In genomic region chrX:131544218-131544617, GRCh38 we compare ENCODE assay signal across 20 cellular contexts. TPM values are rescaled to one million over a fixed set of nuclear protein-coding genes. Genes with fewer than 3 reads are reported as not detected.
DNase-seq lines count a peak whose midpoint lies in the region; FAIRE-seq and TF ChIP-seq lines count a peak whose summit lies in the region.
"Had no signal": no experiment of that assay in that cellular context is flagged by ENCODE, and none has a peak within 500 bp of the region (broad histone marks: within the 10 kb centered on the region; RNA-seq: fewer than 3 reads in every experiment).

No MANE protein-coding gene starts in this region.

- no peak overlapping the region for H2BK120ac ChIP-seq in H1 (replicated peaks; ENCODE audit: low read depth, low read length)

- H3K4ac ChIP-seq in H1 (replicated peaks; ENCODE audit: insufficient read length, low read depth, low read length) = no peak overlapping the region

- H3K79me1 ChIP-seq in H1 (ENCODE audit: low read depth, low read length) = no peaks in the 10 kb centered on the region

- no peak overlapping the region for H4K5ac ChIP-seq in H1 (ENCODE audit: insufficient read length, low read depth, low read length)

- no peaks in the 10 kb centered on the region for H3K36me3 ChIP-seq in Karpas-422 (ENCODE audit: insufficient read depth, low read length)
- H3K36me3 ChIP-seq in H1 (ENCODE audit: control insufficient read depth in 2 of 4, insufficient read depth in 4 of 4, low read length in 3 of 4) = no peaks in the 10 kb centered on the region
- H3K36me3 ChIP-seq: BLaER1 treated with 17β-estradiol and CSF1 and Interleukin-3, amounts not matched to agents 10 nM and 100 nM had no signal

- no peak overlapping the region for H2BK15ac ChIP-seq in H1 (ENCODE audit: low read length)

- H2BK12ac ChIP-seq in H1 (ENCODE audit: low read depth, low read length) = no peak overlapping the region

- no peak overlapping the region for H2AFZ ChIP-seq in Karpas-422 (ENCODE audit: low read length)
- H2AFZ ChIP-seq in H1 (ENCODE audit: low read length) = no peak overlapping the region

- no peaks in the 10 kb centered on the region for H3K79me2 ChIP-seq in Karpas-422 (ENCODE audit: low read length)
- no peaks in the 10 kb centered on the region for H3K79me2 ChIP-seq in H1 (ENCODE audit: control insufficient read depth in 1 of 2, insufficient read depth in 2 of 2, low read length in 2 of 2)

- POLR2A ChIA-PET in H1 (lab: Charles Lee; ENCODE audit: partially characterized antibody) = no interaction called here

- TF ChIP-seq CTCF in GM12874 (IDR thresholded peaks at IDR 0.05; ENCODE audit: insufficient read depth, low read depth, low read length) = 0 out of 2 replicates have a peak, but pooled peaks have one; percentile 10
- peak in 2 of 3 experiments; percentile 40 to 46; a peak in 2 of 4 replicates for TF ChIP-seq CTCF in H1 (IDR thresholded peaks at IDR 0.05; ENCODE audit: control extremely low read depth in 1 of 3, insufficient read depth in 1 of 3, low read depth in 1 of 3, low read length in 3 of 3)

- no peak overlapping the region for H3K27ac ChIP-seq in Karpas-422 (ENCODE audit: low read length)
- no peak overlapping the region for H3K27ac ChIP-seq in H1 (ENCODE audit: low read depth, low read length)
- H3K27ac ChIP-seq: BLaER1 treated with 17β-estradiol and CSF1 and Interleukin-3, amounts not matched to agents 10 nM and 100 nM had no signal

- DNase-seq in Karpas-422 (peak; percentile 41), H1 (ENCODE audit: low read depth in 1 of 2, low spot score in 2 of 2) (no peak), posterior vena cava (ENCODE audit: low spot score) (peak; percentile 22), COR-L47 (lab: John Stamatoyannopoulos, UW) (no peak), NCI-H524 treated with DMSO at 0.1 percent for 48 hours (lab: John Stamatoyannopoulos, UW) (no peak), dermis blood vessel endothelial cell (no peak)
- DNase-seq: ACHN; Calu3; CD4-positive, CD25-positive, alpha-beta regulatory T cell; DMS 273 treated with DMSO at 0.1 percent for 48 hours; IMR-90; KBM-7 had no signal

- H4K20me1 ChIP-seq in Karpas-422 (ENCODE audit: insufficient read depth, low read depth, low read length) (no peaks in the 10 kb centered on the region), H1 (replicated peaks in 1 of 2; ENCODE audit: control insufficient read depth in 1 of 2, insufficient read depth in 2 of 2, low read length in 2 of 2) (no peaks in the 10 kb centered on the region)
- H4K20me1 ChIP-seq: BLaER1 treated with 17β-estradiol and CSF1 and Interleukin-3, amounts not matched to agents 10 nM and 100 nM had no signal

- H2BK20ac ChIP-seq in H1 (ENCODE audit: low read length) = no peak overlapping the region

- no peak overlapping the region for H3K18ac ChIP-seq in H1 (ENCODE audit: extremely low read depth, low read length)

- H3K27me3 ChIP-seq in Karpas-422 (ENCODE audit: low read length) (no peaks in the 10 kb centered on the region), H1 (replicated peaks in 1 of 4; ENCODE audit: control insufficient read depth in 3 of 4, extremely low read depth in 1 of 4, insufficient read depth in 3 of 4, low read length in 3 of 4) (no peaks in the 10 kb centered on the region)

- H2AK5ac ChIP-seq in H1 (ENCODE audit: low read depth, low read length) = no peak overlapping the region

- H3K9me3 ChIP-seq in Karpas-422 (ENCODE audit: low read length) (no peaks in the 10 kb centered on the region), H1 (ENCODE audit: insufficient read depth in 2 of 2, low read depth in 1 of 2, low read length in 1 of 2) (no peaks in the 10 kb centered on the region)

- H3K4me2 ChIP-seq in Karpas-422 (ENCODE audit: low read depth, low read length, poor library complexity, severe bottlenecking) (no peak overlapping the region), H1 (ENCODE audit: insufficient read depth in 1 of 2, low read depth in 2 of 2, low read length in 2 of 2) (no peak overlapping the region)
- H3K4me2 ChIP-seq: BLaER1 treated with 17β-estradiol and CSF1 and Interleukin-3, amounts not matched to agents 10 nM and 100 nM had no signal

- no peak for TF ChIP-seq EP300 in H1 (IDR thresholded peaks at IDR 0.05; ENCODE audit: borderline replicate concordance in 1 of 2, low read depth in 2 of 2, low read length in 2 of 2)

- no peak overlapping the region for H2BK5ac ChIP-seq in H1 (ENCODE audit: low read depth, low read length)

- TF ChIP-seq POLR2A in H1 (IDR thresholded peaks at IDR 0.05; ENCODE audit: control extremely low read depth in 1 of 2, low read depth in 2 of 2, low read length in 2 of 2) = no peak

- H3K14ac ChIP-seq in H1 (ENCODE audit: insufficient read length) = no peak overlapping the region

- no peak overlapping the region for H4K91ac ChIP-seq in H1 (replicated peaks; ENCODE audit: insufficient read length, low read length)

- H3K23ac ChIP-seq in H1 (ENCODE audit: insufficient read length) = no peak overlapping the region

- WGBS in H1 (ENCODE audit: extremely low coverage in 1 of 2, insufficient coverage in 1 of 2, insufficient read length in 1 of 2, insufficient replicate concordance in 2 of 2, low coverage in 1 of 2, low lambda C conversion rate in 2 of 2, missing lambda C conversion rate in 1 of 2), 2 experiments = 87% methylated on average over 3 of the region's 4 CpGs; no CpG with 5 or more reads in 1 of the 2 experiments

- H3K9ac ChIP-seq in Karpas-422 (ENCODE audit: low read length) = no peak overlapping the region
- H3K9ac ChIP-seq in H1 (replicated peaks in 1 of 4; ENCODE audit: extremely low read depth in 1 of 4, low read depth in 3 of 4, low read length in 3 of 4) = no peak overlapping the region
- H3K9ac ChIP-seq: BLaER1 treated with 17β-estradiol and CSF1 and Interleukin-3, amounts not matched to agents 10 nM and 100 nM had no signal

- no peak for FAIRE-seq in H1 (lab: Jason Lieb, UNC)
- FAIRE-seq: GM12891 had no signal

- H3K4me1 ChIP-seq in Karpas-422 (ENCODE audit: low read length) (no peaks in the 10 kb centered on the region), H1 (replicated peaks in 1 of 4; ENCODE audit: control insufficient read depth in 3 of 4, insufficient read depth in 4 of 4, low read length in 3 of 4) (no peaks in the 10 kb centered on the region)
- H3K4me1 ChIP-seq: BLaER1 treated with 17β-estradiol and CSF1 and Interleukin-3, amounts not matched to agents 10 nM and 100 nM had no signal

- no peaks in the 10 kb centered on the region for H3K23me2 ChIP-seq in H1 (ENCODE audit: low read depth, low read length)

- no peaks in the 10 kb centered on the region for H3K9me2 ChIP-seq in Karpas-422 (replicated peaks; ENCODE audit: insufficient read depth, low read length)

- H4K8ac ChIP-seq in H1 (ENCODE audit: extremely low read depth, insufficient read depth, low read length) = no peak overlapping the region

- TF ChIP-seq RAD21 in H1 (IDR thresholded peaks at IDR 0.05 in 1 of 2, conservative IDR thresholded peaks at IDR 0.05 in 1 of 2; ENCODE audit: low read depth in 2 of 2, low read length in 2 of 2) = peak in 1 of 2 experiments; percentile 6; a peak in 2 of 4 replicates

- intact Hi-C loops in posterior vena cava (cut with DNase I) = no loop called here

- CTCF ChIA-PET in H1 (lab: Charles Lee; ENCODE audit: partially characterized antibody) = interaction anchor here (1.0 to 1.8 kb wide), 3 partner anchors 11 to 83 kb away, joined by 3 to 4 read pairs (median 3); no protein-coding TSS in a partner anchor

- H3K56ac ChIP-seq in H1 (replicated peaks; ENCODE audit: insufficient read length, low read depth, low read length) = no peak overlapping the region

- H3K4me3 ChIP-seq in Karpas-422 (ENCODE audit: low read length) (no peak overlapping the region), H1 (ENCODE audit: extremely low read depth in 1 of 4, insufficient read depth in 2 of 4, low read depth in 3 of 4, low read length in 4 of 4) (no peak overlapping the region)
- H3K4me3 ChIP-seq: BLaER1 treated with 17β-estradiol and CSF1 and Interleukin-3, amounts not matched to agents 10 nM and 100 nM had no signal

TF ChIP-seq in H1, 55 proteins besides CTCF, POLR2A, EP300 and RAD21:
- TF ChIP-seq TAF7 (optimal IDR thresholded peaks at IDR 0.05; ENCODE audit: borderline replicate concordance, low read depth, low read length) = no peak
- no peak for TF ChIP-seq HDAC2 (IDR thresholded peaks at IDR 0.05; ENCODE audit: borderline replicate concordance in 1 of 2, low read depth in 2 of 2, low read length in 2 of 2)
- no peak for TF ChIP-seq BRCA1 (IDR thresholded peaks at IDR 0.05; ENCODE audit: low read depth, low read length)
- no peak for TF ChIP-seq ASH2L (IDR thresholded peaks at IDR 0.05; ENCODE audit: low read length)
- TF ChIP-seq CHD1 (IDR thresholded peaks at IDR 0.05; ENCODE audit: low read depth, low read length) = no peak
- TF ChIP-seq SP2 (IDR thresholded peaks at IDR 0.05; ENCODE audit: low read length) = no peak
- no peak for TF ChIP-seq KDM5A (IDR thresholded peaks at IDR 0.05; ENCODE audit: low read length)
- no peak for TF ChIP-seq RNF2 (IDR thresholded peaks at IDR 0.05; ENCODE audit: borderline replicate concordance, low read depth, low read length, missing control alignments, poor library complexity, severe bottlenecking)
- TF ChIP-seq MAX (IDR thresholded peaks at IDR 0.05) = no peak
- no peak for TF ChIP-seq ATF3 (IDR thresholded peaks at IDR 0.05; ENCODE audit: insufficient read depth, low read depth, low read length)

RNA-seq across cellular contexts. Expression of gene OR13H1, which starts 0.3 kb away (rescaled TPM):
- total RNA-seq in Karpas-422 (2014; rRNA removed; shearing (Covaris generic); ENCODE audit: low replicate concordance) = not detected in 2 replicates
- not detected in 2 replicates for total RNA-seq in H1 (2021; fragmentation: NEBNext Ultra II Directional; extraction: Animal tissue kit (Norgen Biotek cat#: 25700))
- not detected in 2 replicates for polyA plus RNA-seq in H1 (2011; rRNA removed)
- polyA plus RNA-seq in H1 (2011; cell fraction: cytosol; rRNA removed) = 0.06 TPM
- not detected for polyA plus RNA-seq in H1 (2011; cell fraction: nucleus; rRNA removed)
- polyA plus RNA-seq in H1 (2012, experiment 1 of 2) = not detected in 4 replicates
- polyA plus RNA-seq in H1 (2012, experiment 2 of 2) = not detected
- not detected for polyA plus RNA-seq in H1 (2013, experiment 1 of 2)
- not detected for polyA plus RNA-seq in H1 (2013, experiment 2 of 2)
- polyA minus RNA-seq in H1 (2011; rRNA and poly(A)+ RNA removed) = not detected in 2 replicates
- polyA minus RNA-seq in H1 (2011; cell fraction: cytosol; rRNA and poly(A)+ RNA removed) = not detected
- polyA minus RNA-seq in H1 (2011; cell fraction: nucleus; rRNA and poly(A)+ RNA removed) = not detected
- total RNA-seq in posterior vena cava (not detected), dermis blood vessel endothelial cell (not detected in 2 replicates)
- total RNA-seq: A172; Calu3; CD4-positive, CD25-positive, alpha-beta regulatory T cell; Daoy; G401; H4; HT-29; IMR-90 had no signal
- polyA plus RNA-seq: CD4-positive, CD25-positive, alpha-beta regulatory T cell; IMR-90 had no signal

Comparison
In these comparisons a context has a peak if more than half of its experiments do, and no peak if none do; other contexts are left out.
1. DNase-seq: peak in Karpas-422 (single experiment) and posterior vena cava (single experiment); none in H1 (0 of 2), COR-L47 (single experiment), NCI-H524 treated with DMSO at 0.1 percent for 48 hours (single experiment) and dermis blood vessel endothelial cell (single experiment).